ENCODE assay signal across 14 cellular contexts in the genomic region with DNA sequence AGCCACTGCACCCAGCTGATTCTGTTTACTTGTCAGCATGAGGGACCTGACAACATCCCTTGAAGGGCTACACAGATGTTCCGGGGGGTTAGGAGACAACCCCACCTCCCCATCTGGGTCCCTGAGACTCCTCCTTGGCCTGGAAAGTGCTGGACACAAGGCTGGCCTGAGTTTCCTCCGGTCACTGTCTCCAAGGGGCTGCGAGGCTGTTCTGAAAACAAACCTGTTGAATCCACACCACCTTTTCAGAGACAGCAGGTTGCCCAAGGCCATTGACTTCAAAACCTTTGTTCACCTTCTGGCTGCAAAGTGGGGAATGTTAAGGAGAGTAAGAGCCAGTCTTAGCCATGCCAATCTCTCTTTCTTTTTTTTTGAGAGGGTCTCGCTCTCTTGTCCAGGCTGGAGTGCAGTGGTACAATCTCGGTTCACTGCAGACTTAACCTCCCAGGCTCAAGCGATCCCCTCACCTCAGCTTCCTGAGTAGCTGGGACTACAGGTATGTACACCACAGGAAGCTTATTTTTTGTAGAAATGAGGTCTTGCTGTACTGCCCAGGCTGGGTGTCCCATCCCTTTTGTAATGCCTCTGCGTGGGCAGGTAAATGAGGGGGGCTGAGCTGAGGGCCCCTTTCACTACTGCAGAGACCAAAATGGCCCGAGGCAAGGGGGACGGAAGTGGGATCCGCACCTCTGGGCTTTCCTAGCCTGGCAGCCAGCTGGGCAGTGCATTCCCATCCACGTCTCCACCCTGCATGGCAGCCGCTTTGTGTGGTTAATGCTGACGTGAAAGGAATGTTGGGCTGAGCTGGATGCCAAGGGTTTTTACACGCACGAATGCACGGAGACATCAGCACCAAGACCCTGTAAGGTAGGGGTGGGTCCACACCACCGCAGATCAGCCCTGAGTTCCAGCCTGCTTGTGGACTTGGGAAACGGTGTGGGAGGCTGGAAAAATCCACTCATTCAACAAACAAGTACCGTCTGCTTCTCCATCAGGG. TPM values are rescaled to one million over a fixed set of nuclear protein-coding genes. Genes with fewer than 3 reads are reported as not detected.
DNase-seq lines count a peak whose midpoint lies in the region; ATAC-seq, FAIRE-seq and TF ChIP-seq lines count a peak whose summit lies in the region.
"Had no signal": no experiment of that assay in that cellular context is flagged by ENCODE, and none has a peak within 500 bp of the region (broad histone marks: within the 10 kb centered on the region; RNA-seq: fewer than 3 reads in every experiment).

No MANE protein-coding gene starts in this region.

- H3K27ac Mint-ChIP-seq in activated CD4-positive, alpha-beta T cell treated with anti-CD3 and anti-CD28 coated beads, Interleukin-2, amount 10 ng/mL, durations not matched to agents 24 days and 14 days: no peak overlapping the region
- H3K27ac Mint-ChIP-seq in WTC11: no peak overlapping the region
- H3K27ac Mint-ChIP-seq in stimulated activated memory B cell treated with anti-CD40 and anti-IgM and Interleukin-4, amounts not matched to agents 10 μg/mL and 1 μg/mL and 100 μg/mL, for 72 hours: no peak overlapping the region

- no peaks in the 10 kb centered on the region for H3K9me3 ChIP-seq in small intestine (ENCODE audit: control insufficient read depth, low read depth)
- H3K9me3 ChIP-seq: A549 had no signal

- ATAC-seq in WTC11: no peak
- no peak for ATAC-seq in foreskin keratinocyte
- ATAC-seq in stimulated activated memory B cell treated with anti-CD40 and anti-IgM and Interleukin-4, amounts not matched to agents 10 μg/mL and 1 μg/mL and 100 μg/mL, for 72 hours: no peak
- ATAC-seq in HG03571 (IDR thresholded peaks at IDR 0.05; ENCODE audit: unreplicated experiment): no peak
- ATAC-seq: A549 had no signal

- 88 to 93% (median 90%) methylated on average over 19 of the region's 19 CpGs for WGBS in small intestine, 3 donors

- H3K4me3 Mint-ChIP-seq in activated CD4-positive, alpha-beta T cell treated with anti-CD3 and anti-CD28 coated beads, Interleukin-2, amount 10 ng/mL, durations not matched to agents 24 days and 14 days: peak overlapping the region; percentile 93
- no peak overlapping the region; the same call in 1 of the 2 replicates for H3K4me3 Mint-ChIP-seq in WTC11
- peak overlapping the region; percentile 36 for H3K4me3 Mint-ChIP-seq in stimulated activated memory B cell treated with anti-CD40 and anti-IgM and Interleukin-4, amounts not matched to agents 10 μg/mL and 1 μg/mL and 100 μg/mL, for 72 hours

- POLR2A ChIA-PET in WTC11 (lab: Charles Lee): interaction anchor here (2.6 kb wide), 1 partner anchor 125 kb away, joined by 15 read pairs; a partner anchor contains a TSS
- POLR2A ChIA-PET in GM10248 (lab: Yijun Ruan, JAX): no interaction called here

- no peaks in the 10 kb centered on the region for H3K36me3 ChIP-seq in small intestine (ENCODE audit: control insufficient read depth in 2 of 2, insufficient read depth in 2 of 2, low read length in 2 of 2)

- H3K9me3 Mint-ChIP-seq in activated CD4-positive, alpha-beta T cell treated with anti-CD3 and anti-CD28 coated beads, Interleukin-2, amount 10 ng/mL, durations not matched to agents 24 days and 14 days: no peaks in the 10 kb centered on the region
- H3K9me3 Mint-ChIP-seq in WTC11: no peaks in the 10 kb centered on the region
- no peaks in the 10 kb centered on the region for H3K9me3 Mint-ChIP-seq in stimulated activated memory B cell treated with anti-CD40 and anti-IgM and Interleukin-4, amounts not matched to agents 10 μg/mL and 1 μg/mL and 100 μg/mL, for 72 hours
- H3K9me3 Mint-ChIP-seq: activated CD4-positive, alpha-beta T cell treated with anti-CD3 and anti-CD28 coated beads, Interleukin-2, amount 10 ng/mL, durations not matched to agents 7 days and 5 days had no signal

- CTCF ChIA-PET in WTC11 (lab: Charles Lee): interaction anchor here (0.9 to 1.4 kb wide), 3 partner anchors 13 to 29 kb away, joined by 3 to 8 read pairs (median 5); a partner anchor contains a TSS
- CTCF ChIA-PET in GM10248 (lab: Yijun Ruan, JAX): interaction anchor here (1.0 to 5.2 kb wide), 5 partner anchors 8 to 156 kb away, joined by 3 to 41 read pairs (median 4); no protein-coding TSS in a partner anchor

- FAIRE-seq in small intestine (lab: Jason Lieb, UNC): no peak
- FAIRE-seq: A549, islet of Langerhans had no signal

- H3K27ac ChIP-seq in foreskin keratinocyte: peak overlapping the region; percentile 56
- H3K27ac ChIP-seq in small intestine (ENCODE audit: low read depth in 1 of 2, low read length in 1 of 2): no peak overlapping the region

- H3K27me3 ChIP-seq in foreskin keratinocyte (no peaks in the 10 kb centered on the region), small intestine (ENCODE audit: control insufficient read depth in 2 of 2, insufficient read depth in 2 of 2, low read length in 2 of 2) (no peaks in the 10 kb centered on the region)

- TF ChIP-seq CTCF in WTC11 (IDR thresholded peaks at IDR 0.05) (no peak), foreskin keratinocyte (conservative IDR thresholded peaks at IDR 0.05) (no peak), GM10248 (IDR thresholded peaks at IDR 0.05; ENCODE audit: control extremely low read depth, extremely low read depth, low read depth, missing control alignments) (no peak)

- intact Hi-C loops in activated CD4-positive, alpha-beta T cell treated with anti-CD3 and anti-CD28 coated beads, Interleukin-2, amount 10 ng/mL, durations not matched to agents 24 days and 14 days (cut with micrococcal nuclease): loop anchor here (5.0 kb wide), 1 partner anchor 1012 kb away; a partner anchor contains a TSS

- no peaks in the 10 kb centered on the region for H3K27me3 Mint-ChIP-seq in activated CD4-positive, alpha-beta T cell treated with anti-CD3 and anti-CD28 coated beads, Interleukin-2, amount 10 ng/mL, durations not matched to agents 24 days and 14 days
- H3K27me3 Mint-ChIP-seq in WTC11 (ENCODE audit: low read depth): peaks cover 16% of the 10 kb centered on the region
- no peaks in the 10 kb centered on the region for H3K27me3 Mint-ChIP-seq in stimulated activated memory B cell treated with anti-CD40 and anti-IgM and Interleukin-4, amounts not matched to agents 10 μg/mL and 1 μg/mL and 100 μg/mL, for 72 hours
- H3K27me3 Mint-ChIP-seq: activated CD4-positive, alpha-beta T cell treated with anti-CD3 and anti-CD28 coated beads, Interleukin-2, amount 10 ng/mL, durations not matched to agents 7 days and 5 days had no signal

- H3K4me1 Mint-ChIP-seq in activated CD4-positive, alpha-beta T cell treated with anti-CD3 and anti-CD28 coated beads, Interleukin-2, amount 10 ng/mL, durations not matched to agents 24 days and 14 days: peaks cover 23% of the 10 kb centered on the region
- peaks cover 22% of the 10 kb centered on the region for H3K4me1 Mint-ChIP-seq in WTC11
- peaks cover 36% of the 10 kb centered on the region for H3K4me1 Mint-ChIP-seq in stimulated activated memory B cell treated with anti-CD40 and anti-IgM and Interleukin-4, amounts not matched to agents 10 μg/mL and 1 μg/mL and 100 μg/mL, for 72 hours

- H3K4me3 ChIP-seq in small intestine (ENCODE audit: low read depth in 1 of 2, low read length in 2 of 2): no peak overlapping the region
- H3K4me3 ChIP-seq: A549 had no signal

- no peak for DNase-seq in activated CD4-positive, alpha-beta T cell treated with anti-CD3 and anti-CD28 coated beads, Interleukin-2, amount 10 ng/mL, durations not matched to agents 24 days and 14 days
- DNase-seq in activated CD4-positive, alpha-beta T cell treated with anti-CD3 and anti-CD28 coated beads, Interleukin-2, amount 50 U/mL, for 48 hours: no peak
- no peak for DNase-seq in WTC11 (ENCODE audit: low spot score)
- peak; percentile 46 to 84 for DNase-seq in foreskin keratinocyte
- DNase-seq in small intestine: no peak
- DNase-seq in GM10248 (ENCODE audit: extremely low spot score): no peak
- DNase-seq: activated CD4-positive, alpha-beta T cell treated with anti-CD3 and anti-CD28 coated beads, Interleukin-2, amount 10 ng/mL, durations not matched to agents 7 days and 5 days; amniotic stem cell; NCI-H2081 had no signal

- no peaks in the 10 kb centered on the region for H3K36me3 Mint-ChIP-seq in activated CD4-positive, alpha-beta T cell treated with anti-CD3 and anti-CD28 coated beads, Interleukin-2, amount 10 ng/mL, durations not matched to agents 24 days and 14 days (ENCODE audit: low read depth)
- no peaks in the 10 kb centered on the region for H3K36me3 Mint-ChIP-seq in WTC11
- peaks cover 19% of the 10 kb centered on the region for H3K36me3 Mint-ChIP-seq in stimulated activated memory B cell treated with anti-CD40 and anti-IgM and Interleukin-4, amounts not matched to agents 10 μg/mL and 1 μg/mL and 100 μg/mL, for 72 hours

- peaks cover 16% of the 10 kb centered on the region for H3K4me1 ChIP-seq in foreskin keratinocyte
- peaks cover 0 to 4% of the 10 kb centered on the region in 2 donors for H3K4me1 ChIP-seq in small intestine (ENCODE audit: control insufficient read depth in 2 of 2, insufficient read depth in 1 of 2, low read depth in 1 of 2, low read length in 1 of 2)

RNA-seq across cellular contexts. Expression of a gene that starts 1.9 kb away (rescaled TPM):
- 8.8 and 10.0 TPM in 2 replicates for total RNA-seq in activated CD4-positive, alpha-beta T cell treated with anti-CD3 and anti-CD28 coated beads, Interleukin-2, amount 10 ng/mL, durations not matched to agents 24 days and 14 days
- total RNA-seq in WTC11 (2021) (14.0 to 23.6 TPM (median 17.8 TPM) in 3 replicates), foreskin keratinocyte (3.9 and 4.4 TPM in 2 replicates)
- polyA plus RNA-seq in foreskin keratinocyte (3.5 and 4.8 TPM in 2 replicates), small intestine (1 to 10 TPM; 1.1 to 7.0 (median 4.1) TPM)

RNA-seq across cellular contexts. Expression of a gene that starts 10.0 kb away (rescaled TPM):
- total RNA-seq in activated CD4-positive, alpha-beta T cell treated with anti-CD3 and anti-CD28 coated beads, Interleukin-2, amount 10 ng/mL, durations not matched to agents 24 days and 14 days: not detected in 2 replicates
- 2.1 to 2.5 TPM (median 2.2 TPM) in 3 replicates for total RNA-seq in WTC11 (2021)
- total RNA-seq in foreskin keratinocyte: not detected in 2 replicates
- polyA plus RNA-seq in foreskin keratinocyte: not detected in 2 replicates
- not detected for polyA plus RNA-seq in small intestine
- total RNA-seq: activated CD4-positive, alpha-beta T cell treated with anti-CD3 and anti-CD28 coated beads, Interleukin-2, amount 10 ng/mL, durations not matched to agents 7 days and 5 days; pulmonary artery endothelial cell had no signal
- polyA plus RNA-seq: A549 had no signal

RNA-seq across cellular contexts. Expression of a gene that starts 10.4 kb away (rescaled TPM):
- total RNA-seq in activated CD4-positive, alpha-beta T cell treated with anti-CD3 and anti-CD28 coated beads, Interleukin-2, amount 10 ng/mL, durations not matched to agents 24 days and 14 days: 21.7 and 23.4 TPM in 2 replicates
- total RNA-seq in WTC11 (2021) (71.9 to 87.7 TPM (median 74.8 TPM) in 3 replicates), foreskin keratinocyte (20.7 and 22.4 TPM in 2 replicates)
- polyA plus RNA-seq in foreskin keratinocyte (31.1 and 33.2 TPM in 2 replicates), small intestine (10 to 100 TPM in 1 of 3 donors, 1 to 10 TPM in 2; 5.8 to 10.2 (median 8.6) TPM)

RNA-seq across cellular contexts. Expression of a gene that starts 13.1 kb away (rescaled TPM):
- 34.2 and 35.2 TPM in 2 replicates for total RNA-seq in activated CD4-positive, alpha-beta T cell treated with anti-CD3 and anti-CD28 coated beads, Interleukin-2, amount 10 ng/mL, durations not matched to agents 24 days and 14 days
- total RNA-seq in WTC11 (2021) (96.3 to 96.6 TPM (median 96.4 TPM) in 3 replicates), foreskin keratinocyte (58.2 and 59.0 TPM in 2 replicates)
- polyA plus RNA-seq in foreskin keratinocyte (76.4 and 81.3 TPM in 2 replicates), small intestine (100 to 1,000 TPM in 1 of 3 donors, 10 to 100 TPM in 2; 77.8 to 164 (median 78.9) TPM)

RNA-seq across cellular contexts. Expression of a gene that starts 13.7 kb away (rescaled TPM):
- total RNA-seq in activated CD4-positive, alpha-beta T cell treated with anti-CD3 and anti-CD28 coated beads, Interleukin-2, amount 10 ng/mL, durations not matched to agents 24 days and 14 days: 0.19 and 0.21 TPM in 2 replicates
- total RNA-seq in WTC11 (2021) (1.8 to 2.9 TPM (median 2.5 TPM) in 3 replicates), foreskin keratinocyte (not detected in 2 replicates)
- polyA plus RNA-seq in foreskin keratinocyte (0.01 TPM in 1 of 2 replicates, not detected in the other), small intestine (1 to 10 TPM in 1 of 3 donors, under 1 TPM in 1, not detected in 1; 0.54 to 2.2 TPM)

Comparison
In these comparisons a context has a peak if more than half of its experiments do, and no peak if none do; other contexts are left out.
1. DNase-seq: peak in foreskin keratinocyte (2 of 2); none in activated CD4-positive, alpha-beta T cell treated with anti-CD3 and anti-CD28 coated beads, Interleukin-2, amount 10 ng/mL, durations not matched to agents 24 days and 14 days (single experiment), activated CD4-positive, alpha-beta T cell treated with anti-CD3 and anti-CD28 coated beads, Interleukin-2, amount 50 U/mL, for 48 hours (0 of 2), WTC11 (single experiment), small intestine (single experiment) and GM10248 (single experiment).